Comparison of ENCODE assay signal across 9 cellular contexts in the genomic region with DNA sequence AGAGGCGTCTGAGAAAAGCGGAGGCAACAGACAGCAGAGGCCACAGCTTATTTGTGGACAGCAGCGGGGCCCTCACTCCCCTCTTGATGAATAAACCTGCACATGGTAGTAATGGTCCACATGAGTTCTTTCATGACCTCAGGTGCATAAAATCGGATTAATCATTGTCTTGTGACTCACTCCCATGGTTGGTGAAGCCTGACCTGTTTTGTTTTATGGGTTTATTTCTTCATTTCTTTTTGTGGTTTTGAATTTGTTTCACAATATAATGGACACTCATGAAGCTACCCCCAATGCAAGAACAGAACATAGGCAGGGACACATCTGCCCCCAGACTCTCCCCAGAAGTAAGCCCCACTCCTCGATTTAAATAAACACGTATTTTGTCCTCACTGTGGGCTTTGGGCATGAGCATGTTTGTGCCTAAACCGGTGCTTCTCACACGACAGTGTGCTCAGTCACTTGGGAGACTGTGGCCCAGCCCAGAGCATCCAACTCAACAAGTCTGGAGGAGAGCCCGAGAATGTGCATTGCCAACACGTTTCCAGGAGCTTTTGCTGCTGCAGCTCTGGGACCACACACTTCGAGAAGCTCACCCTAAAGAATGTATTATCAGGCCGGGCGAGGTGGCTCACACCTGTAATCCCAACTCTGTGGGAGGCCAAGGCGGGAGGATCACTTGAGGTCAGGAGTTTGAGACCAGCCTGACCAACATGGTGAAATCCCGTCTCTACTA.
A peak's percentile ranks its signal among the peaks of the same experiment; 100 is the strongest.
DNase-seq lines count a peak whose midpoint lies in the region; ATAC-seq and TF ChIP-seq lines count a peak whose summit lies in the region.
"Had no signal": no experiment of that assay in that cellular context is flagged by ENCODE, and none has a peak within 500 bp of the region (broad histone marks: within the 10 kb centered on the region; RNA-seq: fewer than 3 reads in every experiment).

No MANE protein-coding gene starts in this region.

- DNase-seq in AG08396 (ENCODE audit: low spot score) (peak; percentile 78), HFF-Myc (ENCODE audit: extremely low read depth, low read depth) (peak; percentile 66), WTC11 (ENCODE audit: low spot score) (no peak), left colon (peak in 1 of 2 donors; percentile 33), cerebellar nuclear complex (lab: John Stamatoyannopoulos, UW) (no peak), NCI-H510A (lab: John Stamatoyannopoulos, UW) (no peak), cortex of kidney (lab: John Stamatoyannopoulos, UW) (no peak)
- DNase-seq in activated naive CD4-positive, alpha-beta T cell treated with anti-CD3 and anti-CD28 coated beads, Interleukin-2, amount 50 U/mL, for 16 hours: no peak
- DNase-seq: stimulated activated CD4-positive, alpha-beta T cell treated with anti-CD3 and anti-CD28 coated beads, Interleukin-4, amount 100 ng/mL, for 4 hours had no signal

- H3K4me1 Mint-ChIP-seq in WTC11: peaks cover 28% of the 10 kb centered on the region

- no peak overlapping the region for H3K4me3 Mint-ChIP-seq in WTC11

- POLR2A ChIA-PET in WTC11 (lab: Charles Lee): no interaction called here

- intact Hi-C loops in left colon (cut with DNase I, micrococcal nuclease): no loop called here

- TF ChIP-seq CTCF in HFF-Myc (IDR thresholded peaks at IDR 0.05; ENCODE audit: low read depth, low read length, missing control alignments) (no peak), WTC11 (IDR thresholded peaks at IDR 0.05) (no peak)

- ATAC-seq in WTC11 (no peak), left colon (peak; percentile 85)

- no peak overlapping the region for H3K4me3 ChIP-seq in HFF-Myc (replicated peaks; ENCODE audit: low read depth, low read length)

- peaks cover 1% of the 10 kb centered on the region for H3K36me3 Mint-ChIP-seq in WTC11

- CTCF ChIA-PET in WTC11 (lab: Charles Lee): interaction anchor here (1.7 kb wide), 1 partner anchor 13 kb away, joined by 5 read pairs; no protein-coding TSS in a partner anchor

- H3K27ac Mint-ChIP-seq in WTC11: peak overlapping the region; percentile 57; the same call in 1 of the 2 replicates

- H3K27me3 Mint-ChIP-seq in WTC11 (ENCODE audit: low read depth): no peaks in the 10 kb centered on the region; the same call in none of the 2 replicates

- H3K9me3 Mint-ChIP-seq in WTC11: peaks cover 1% of the 10 kb centered on the region

TF ChIP-seq in WTC11, 78 proteins besides CTCF, POLR2A, EP300 and RAD21:
- no peak for TF ChIP-seq ZNF263 (CRISPR knock-in tag; IDR thresholded peaks at IDR 0.05; ENCODE audit: low read depth)
- TF ChIP-seq, protein P1, sequence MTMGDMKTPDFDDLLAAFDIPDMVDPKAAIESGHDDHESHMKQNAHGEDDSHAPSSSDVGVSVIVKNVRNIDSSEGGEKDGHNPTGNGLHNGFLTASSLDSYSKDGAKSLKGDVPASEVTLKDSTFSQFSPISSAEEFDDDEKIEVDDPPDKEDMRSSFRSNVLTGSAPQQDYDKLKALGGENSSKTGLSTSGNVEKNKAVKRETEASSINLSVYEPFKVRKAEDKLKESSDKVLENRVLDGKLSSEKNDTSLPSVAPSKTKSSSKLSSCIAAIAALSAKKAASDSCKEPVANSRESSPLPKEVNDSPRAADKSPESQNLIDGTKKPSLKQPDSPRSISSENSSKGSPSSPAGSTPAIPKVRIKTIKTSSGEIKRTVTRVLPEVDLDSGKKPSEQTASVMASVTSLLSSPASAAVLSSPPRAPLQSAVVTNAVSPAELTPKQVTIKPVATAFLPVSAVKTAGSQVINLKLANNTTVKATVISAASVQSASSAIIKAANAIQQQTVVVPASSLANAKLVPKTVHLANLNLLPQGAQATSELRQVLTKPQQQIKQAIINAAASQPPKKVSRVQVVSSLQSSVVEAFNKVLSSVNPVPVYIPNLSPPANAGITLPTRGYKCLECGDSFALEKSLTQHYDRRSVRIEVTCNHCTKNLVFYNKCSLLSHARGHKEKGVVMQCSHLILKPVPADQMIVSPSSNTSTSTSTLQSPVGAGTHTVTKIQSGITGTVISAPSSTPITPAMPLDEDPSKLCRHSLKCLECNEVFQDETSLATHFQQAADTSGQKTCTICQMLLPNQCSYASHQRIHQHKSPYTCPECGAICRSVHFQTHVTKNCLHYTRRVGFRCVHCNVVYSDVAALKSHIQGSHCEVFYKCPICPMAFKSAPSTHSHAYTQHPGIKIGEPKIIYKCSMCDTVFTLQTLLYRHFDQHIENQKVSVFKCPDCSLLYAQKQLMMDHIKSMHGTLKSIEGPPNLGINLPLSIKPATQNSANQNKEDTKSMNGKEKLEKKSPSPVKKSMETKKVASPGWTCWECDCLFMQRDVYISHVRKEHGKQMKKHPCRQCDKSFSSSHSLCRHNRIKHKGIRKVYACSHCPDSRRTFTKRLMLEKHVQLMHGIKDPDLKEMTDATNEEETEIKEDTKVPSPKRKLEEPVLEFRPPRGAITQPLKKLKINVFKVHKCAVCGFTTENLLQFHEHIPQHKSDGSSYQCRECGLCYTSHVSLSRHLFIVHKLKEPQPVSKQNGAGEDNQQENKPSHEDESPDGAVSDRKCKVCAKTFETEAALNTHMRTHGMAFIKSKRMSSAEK (CRISPR knock-in tag; IDR thresholded peaks at IDR 0.05; ENCODE audit: borderline replicate concordance): no peak
- no peak for TF ChIP-seq ZNF121 (CRISPR knock-in tag; IDR thresholded peaks at IDR 0.05)
- no peak for TF ChIP-seq GTF2I (CRISPR knock-in tag; conservative IDR thresholded peaks at IDR 0.05)
- TF ChIP-seq, protein P2, sequence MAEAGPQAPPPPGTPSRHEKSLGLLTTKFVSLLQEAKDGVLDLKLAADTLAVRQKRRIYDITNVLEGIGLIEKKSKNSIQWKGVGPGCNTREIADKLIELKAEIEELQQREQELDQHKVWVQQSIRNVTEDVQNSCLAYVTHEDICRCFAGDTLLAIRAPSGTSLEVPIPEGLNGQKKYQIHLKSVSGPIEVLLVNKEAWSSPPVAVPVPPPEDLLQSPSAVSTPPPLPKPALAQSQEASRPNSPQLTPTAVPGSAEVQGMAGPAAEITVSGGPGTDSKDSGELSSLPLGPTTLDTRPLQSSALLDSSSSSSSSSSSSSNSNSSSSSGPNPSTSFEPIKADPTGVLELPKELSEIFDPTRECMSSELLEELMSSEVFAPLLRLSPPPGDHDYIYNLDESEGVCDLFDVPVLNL (CRISPR knock-in tag; IDR thresholded peaks at IDR 0.05; ENCODE audit: borderline replicate concordance, low read depth): no peak
- TF ChIP-seq HMGA2 (CRISPR knock-in tag; IDR thresholded peaks at IDR 0.05): no peak
- TF ChIP-seq TEAD4 (CRISPR knock-in tag; IDR thresholded peaks at IDR 0.05): no peak
- no peak for TF ChIP-seq GRHL2 (CRISPR knock-in tag; IDR thresholded peaks at IDR 0.05; ENCODE audit: insufficient replicate concordance, severe bottlenecking)
- TF ChIP-seq ZNF317 (CRISPR knock-in tag; IDR thresholded peaks at IDR 0.05; ENCODE audit: borderline replicate concordance, low read depth): no peak
- no peak for TF ChIP-seq ZNF138 (CRISPR knock-in tag; conservative IDR thresholded peaks at IDR 0.05)
- TF ChIP-seq GABPB1 (CRISPR knock-in tag; IDR thresholded peaks at IDR 0.05): no peak

Comparison
In these comparisons a context has a peak if more than half of its experiments do, and no peak if none do; other contexts are left out.
1. DNase-seq: peak in AG08396 (single experiment) and HFF-Myc (single experiment); none in WTC11 (single experiment), cerebellar nuclear complex (0 of 2), NCI-H510A (single experiment), activated naive CD4-positive, alpha-beta T cell treated with anti-CD3 and anti-CD28 coated beads, Interleukin-2, amount 50 U/mL, for 16 hours (single experiment) and cortex of kidney (single experiment).